8 cellular contexts compared by ENCODE assay signal in genomic region chr7:135662373-135663114, GRCh38. TPM values are rescaled to one million over a fixed set of nuclear protein-coding genes. Genes with fewer than 3 reads are reported as not detected.
A peak's percentile ranks its signal among the peaks of the same experiment; 100 is the strongest.
DNase-seq lines count a peak whose midpoint lies in the region; ATAC-seq, FAIRE-seq and TF ChIP-seq lines count a peak whose summit lies in the region.

STMP1 (plus strand) TSS chr7:135662514.

- no peak for FAIRE-seq in urothelium cell line (lab: Jason Lieb, UNC)

- peak within 1 kb of the TSS; percentile 88 to 95 for H3K4me3 ChIP-seq in right atrium auricular region

- peak in 1 of 2 donors; percentile 95 for TF ChIP-seq CTCF in right atrium auricular region (IDR thresholded peaks at IDR 0.05)

- intact Hi-C loops in T-helper 2 cell treated with Interferon-gamma antibody and Interleukin-4, amounts not matched to agents 100 ng/mL and 5 ng/mL, for 36 hours (cut with micrococcal nuclease) = loop anchor here (1.0 to 5.0 kb wide), 6 partner anchors 104 to 1345 kb away; partner anchors contain the start of genes BPGM, CNOT4, MTPN and SLC35B4

- DNase-seq in NCI-H187 (lab: John Stamatoyannopoulos, UW) = peak; percentile 86 to 97
- DNase-seq in anterior cingulate cortex (lab: John Stamatoyannopoulos, UW) = peak; percentile 56 to 95 (median 90)
- DNase-seq in right atrium auricular region (ENCODE audit: low spot score) = peak; percentile 97
- DNase-seq in pulmonary artery endothelial cell (ENCODE audit: low read depth, low spot score) = peak; percentile 86
- peak; percentile 91 for DNase-seq in urothelium cell line (ENCODE audit: low spot score)

- no peaks in the 10 kb centered on the region for H3K36me3 ChIP-seq in right atrium auricular region

- peak within 1 kb of the TSS; percentile 97 for H3K27ac ChIP-seq in right atrium auricular region

- no peaks in the 10 kb centered on the region for H3K9me3 ChIP-seq in right atrium auricular region

- H3K4me1 ChIP-seq in right atrium auricular region = peaks cover 0 to 36% of the 10 kb centered on the region in 2 donors

- ATAC-seq in GM18505 (IDR thresholded peaks at IDR 0.05; ENCODE audit: unreplicated experiment) (peak; percentile 98), HG02943 (IDR thresholded peaks at IDR 0.05; ENCODE audit: low read depth, unreplicated experiment) (peak; percentile 98)

- TF ChIP-seq POLR2A in GM18505 (IDR thresholded peaks at IDR 0.05; ENCODE audit: borderline replicate concordance, extremely low read depth, insufficient read depth, insufficient read length) = peak; percentile 91

- H3K27me3 ChIP-seq in right atrium auricular region = no peaks in the 10 kb centered on the region

RNA-seq across cellular contexts. Expression of gene STMP1, which starts in this region (rescaled TPM):
- 22.8 and 23.9 TPM in 2 replicates for total RNA-seq in T-helper 2 cell treated with Interferon-gamma antibody and Interleukin-4, amounts not matched to agents 100 ng/mL and 5 ng/mL, for 36 hours
- 10 to 100 TPM; 11.9 to 13.4 TPM for total RNA-seq in right atrium auricular region
- total RNA-seq in pulmonary artery endothelial cell = 6.6 and 8.0 TPM in 2 replicates

Comparison
In these comparisons a context has a peak if more than half of its experiments do, and no peak if none do; other contexts are left out.
1. Peak in every context shown above with its lines: DNase-seq, ATAC-seq, H3K4me3 ChIP-seq and H3K27ac ChIP-seq.